ENCODE assay signal across 8 cellular contexts in the genomic region with DNA sequence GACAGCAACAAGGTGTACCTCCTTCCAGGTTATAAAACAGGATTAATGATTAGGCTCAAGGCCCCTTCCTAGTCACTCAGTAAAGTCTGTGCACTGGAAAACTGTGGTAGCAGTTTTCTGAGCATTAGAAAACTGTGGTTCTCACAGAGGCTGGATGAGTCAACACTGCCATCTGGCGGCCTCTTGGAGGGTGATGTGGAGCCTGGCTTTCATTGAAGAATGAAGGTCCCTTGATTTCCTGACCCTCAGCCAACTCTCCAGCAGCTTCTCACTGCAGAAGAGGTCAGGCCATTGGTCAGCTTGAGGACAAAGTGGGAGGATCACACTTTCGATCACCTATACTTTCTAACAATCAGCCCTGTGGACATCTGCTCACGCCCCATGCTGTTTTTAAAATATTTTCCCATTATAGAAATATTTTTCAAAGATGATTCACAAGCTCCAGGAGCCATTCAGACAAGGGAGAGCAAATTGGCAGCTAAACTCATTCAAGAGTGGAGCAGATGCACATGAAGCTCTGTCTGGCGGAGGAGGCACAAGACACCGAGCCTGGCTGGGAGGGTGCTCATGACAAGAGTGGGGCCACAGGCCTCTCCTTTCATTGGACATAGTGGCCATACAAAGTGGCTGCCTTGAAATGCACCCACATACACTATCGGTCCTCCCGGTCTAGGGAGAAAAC. TPM values are rescaled to one million over a fixed set of nuclear protein-coding genes. Genes with fewer than 3 reads are reported as not detected.
DNase-seq lines count a peak whose midpoint lies in the region; ATAC-seq and TF ChIP-seq lines count a peak whose summit lies in the region.

No MANE protein-coding gene starts in this region.

- peak; percentile 95 to 97 for TF ChIP-seq RAD21 in liver (IDR thresholded peaks at IDR 0.05)

- peaks cover 5 to 26% (median 17%) of the 10 kb centered on the region in 4 donors for H3K36me3 ChIP-seq in liver (ENCODE audit: control insufficient read depth in 4 of 4, insufficient read depth in 3 of 4, low read depth in 1 of 4, low read length in 3 of 4)

- DNase-seq in ACHN (peak; percentile 65), NCI-H345 (lab: John Stamatoyannopoulos, UW) (peak; percentile 62), choroid plexus epithelial cell (ENCODE audit: low read depth) (peak; percentile 90)
- peak; percentile 42 to 43 for DNase-seq in activated CD4-positive, alpha-beta T cell treated with anti-CD3 and anti-CD28 coated beads for 24 hours (ENCODE audit: low read depth in 2 of 2)
- peak in 2 of 3 donors; percentile 39 to 49 for DNase-seq in stimulated activated CD4-positive, alpha-beta T cell treated with anti-CD3 and anti-CD28 coated beads, TNF-alpha, amount 100 ng/mL, for 48 hours (ENCODE audit: low read depth in 3 of 3)

- H3K9me3 ChIP-seq in liver (ENCODE audit: control insufficient read depth in 4 of 4, low read length in 3 of 4) = no peaks in the 10 kb centered on the region

- in situ Hi-C loops in ACHN (cut with HindIII; ENCODE audit: low pct_ligation_motif_present, low pct_unique_long_range_greater_than_20kb, low sequenced_read_pairs) = no loop called here

- peak; percentile 99 for TF ChIP-seq CTCF in choroid plexus epithelial cell (conservative IDR thresholded peaks at IDR 0.05; ENCODE audit: low read depth, low read length)
- TF ChIP-seq CTCF in liver (IDR thresholded peaks at IDR 0.05; ENCODE audit: low read depth, low read length, missing input control) = peak; percentile 89

- H3K27ac ChIP-seq in liver (ENCODE audit: low read depth in 1 of 2, low read length in 2 of 2) = no peak overlapping the region

- peak; percentile 55 for ATAC-seq in GM18508 (IDR thresholded peaks at IDR 0.05; ENCODE audit: insufficient read depth, unreplicated experiment)
- ATAC-seq in HG03103 (IDR thresholded peaks at IDR 0.05; ENCODE audit: low read depth, unreplicated experiment) = peak; percentile 64

- no peaks in the 10 kb centered on the region for H3K27me3 ChIP-seq in liver (ENCODE audit: control insufficient read depth in 4 of 4, insufficient read depth in 4 of 4, low read length in 3 of 4)

- H3K4me3 ChIP-seq in choroid plexus epithelial cell (ENCODE audit: low read depth, low read length) (no peak overlapping the region), liver (ENCODE audit: low read depth in 1 of 3, low read length in 3 of 3) (no peak overlapping the region)

- no peak overlapping the region for H3K9ac ChIP-seq in liver (ENCODE audit: low read depth in 1 of 2, low read length in 2 of 2)

- 51% methylated on average over 7 of the region's 7 CpGs for WGBS in liver

- peaks cover 0 to 11% (median 6%) of the 10 kb centered on the region in 4 donors for H3K4me1 ChIP-seq in liver (ENCODE audit: control insufficient read depth in 4 of 4, insufficient read depth in 4 of 4, low read length in 3 of 4)

TF ChIP-seq in liver, 16 proteins besides CTCF, POLR2A, EP300 and RAD21:
- peak; percentile 51 to 74 for TF ChIP-seq RXRA (IDR thresholded peaks at IDR 0.05)
- peak; percentile 58 for TF ChIP-seq YY1 (IDR thresholded peaks at IDR 0.05)
- TF ChIP-seq SP1 (IDR thresholded peaks at IDR 0.05) = peak; percentile 32
- no peak for TF ChIP-seq REST (IDR thresholded peaks at IDR 0.05)
- peak; percentile 70 for TF ChIP-seq NR2F2 (IDR thresholded peaks at IDR 0.05)
- peak; percentile 13 to 47 for TF ChIP-seq HNF4A (conservative IDR thresholded peaks at IDR 0.05)
- TF ChIP-seq, protein P1, sequence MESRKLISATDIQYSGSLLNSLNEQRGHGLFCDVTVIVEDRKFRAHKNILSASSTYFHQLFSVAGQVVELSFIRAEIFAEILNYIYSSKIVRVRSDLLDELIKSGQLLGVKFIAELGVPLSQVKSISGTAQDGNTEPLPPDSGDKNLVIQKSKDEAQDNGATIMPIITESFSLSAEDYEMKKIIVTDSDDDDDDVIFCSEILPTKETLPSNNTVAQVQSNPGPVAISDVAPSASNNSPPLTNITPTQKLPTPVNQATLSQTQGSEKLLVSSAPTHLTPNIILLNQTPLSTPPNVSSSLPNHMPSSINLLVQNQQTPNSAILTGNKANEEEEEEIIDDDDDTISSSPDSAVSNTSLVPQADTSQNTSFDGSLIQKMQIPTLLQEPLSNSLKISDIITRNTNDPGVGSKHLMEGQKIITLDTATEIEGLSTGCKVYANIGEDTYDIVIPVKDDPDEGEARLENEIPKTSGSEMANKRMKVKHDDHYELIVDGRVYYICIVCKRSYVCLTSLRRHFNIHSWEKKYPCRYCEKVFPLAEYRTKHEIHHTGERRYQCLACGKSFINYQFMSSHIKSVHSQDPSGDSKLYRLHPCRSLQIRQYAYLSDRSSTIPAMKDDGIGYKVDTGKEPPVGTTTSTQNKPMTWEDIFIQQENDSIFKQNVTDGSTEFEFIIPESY (IDR thresholded peaks at IDR 0.05) = no peak
- no peak for TF ChIP-seq JUND (IDR thresholded peaks at IDR 0.05)

RNA-seq across cellular contexts. Expression of gene PSMB1, which starts 23.1 kb away (rescaled TPM):
- 100 to 1,000 TPM; 177 to 184 TPM for total RNA-seq in liver
- polyA plus RNA-seq in liver = 100 to 1,000 TPM; 191 to 314 TPM

RNA-seq across cellular contexts. Expression of gene TBP, which starts 24.2 kb away (rescaled TPM):
- 1 to 10 TPM; 7.5 TPM for total RNA-seq in liver
- polyA plus RNA-seq in liver = 1 to 10 TPM; 4.5 to 7.1 TPM

RNA-seq across cellular contexts. Expression of gene PDCD2, which starts 54.5 kb away (rescaled TPM):
- 10 to 100 TPM; 19.7 to 26.8 TPM for total RNA-seq in liver
- polyA plus RNA-seq in liver = 10 to 100 TPM; 19.6 to 28.3 TPM
